14 cellular contexts compared by ENCODE assay signal in genomic region chr5:72079288-72079687, GRCh38. TPM values are rescaled to one million over a fixed set of nuclear protein-coding genes. Genes with fewer than 3 reads are reported as not detected.
DNase-seq lines count a peak whose midpoint lies in the region; ATAC-seq and TF ChIP-seq lines count a peak whose summit lies in the region.
"Had no signal": no experiment of that assay in that cellular context is flagged by ENCODE, and none has a peak within 500 bp of the region (broad histone marks: within the 10 kb centered on the region; RNA-seq: fewer than 3 reads in every experiment).

No MANE protein-coding gene starts in this region.

- H3K4me1 ChIP-seq in right lobe of liver, result no peaks in the 10 kb centered on the region
- H3K4me1 ChIP-seq: psoas muscle had no signal

- intact Hi-C loops in right lobe of liver (cut with DNase I), result no loop called here

- peak; percentile 37 for DNase-seq in D341Med (ENCODE audit: low spot score)
- DNase-seq in M059J (ENCODE audit: low read depth), result peak; percentile 24
- DNase-seq in coronary artery (ENCODE audit: low spot score), result no peak
- DNase-seq in right lobe of liver, result no peak
- no peak for DNase-seq in HCEC 1CT
- no peak for DNase-seq in activated CD4-positive, alpha-beta T cell treated with anti-CD3 and anti-CD28 coated beads for 1 hour
- DNase-seq: activated T-cell treated with anti-CD3 and anti-CD28 coated beads, Interleukin-2, amount 50 U/mL, for 4 hours; anterior cingulate cortex; CD4-positive, alpha-beta T cell; effector memory CD8-positive, alpha-beta T cell; KBM-7 had no signal

- no peak for TF ChIP-seq POLR2A in right lobe of liver (IDR thresholded peaks at IDR 0.05)

- H3K27ac ChIP-seq in coronary artery (no peak overlapping the region), right lobe of liver (no peak overlapping the region)
- H3K27ac ChIP-seq: psoas muscle had no signal

- ATAC-seq in right lobe of liver (peak; percentile 21 to 65 (median 32)), GM21576 (IDR thresholded peaks at IDR 0.05; ENCODE audit: unreplicated experiment) (no peak), GM19328 (IDR thresholded peaks at IDR 0.05; ENCODE audit: unreplicated experiment) (no peak)
- ATAC-seq: activated T-cell treated with anti-CD3 and anti-CD28 coated beads, Interleukin-2, amount 50 U/mL, for 4 hours; effector memory CD8-positive, alpha-beta T cell; psoas muscle had no signal

- H3K27me3 ChIP-seq in right lobe of liver, result no peaks in the 10 kb centered on the region

- 13% methylated on average over 3 of the region's 7 CpGs for WGBS in right lobe of liver (ENCODE audit: insufficient coverage, low coverage, low lambda C conversion rate, missing lambda C conversion rate)

- H3K4me3 ChIP-seq in coronary artery (peak overlapping the region; percentile 22), right lobe of liver (no peak overlapping the region)
- H3K4me3 ChIP-seq: psoas muscle had no signal

- H3K9me3 ChIP-seq in right lobe of liver, result no peaks in the 10 kb centered on the region
- H3K9me3 ChIP-seq: psoas muscle had no signal

- TF ChIP-seq CTCF in coronary artery (IDR thresholded peaks at IDR 0.05) (no peak), right lobe of liver (IDR thresholded peaks at IDR 0.05) (peak in 1 of 4 donors; percentile 5)

- H3K36me3 ChIP-seq in right lobe of liver, result no peaks in the 10 kb centered on the region

RNA-seq across cellular contexts. Expression of gene MAP1B, which starts 28.0 kb away (rescaled TPM):
- 124 and 200 TPM in 2 replicates for total RNA-seq in M059J (2014; rRNA removed; shearing (Covaris generic))
- total RNA-seq in right lobe of liver, result 10 to 100 TPM in 2 of 6 experiments, 1 to 10 TPM in 4; 2.4 to 14.0 (median 5.3) TPM

Comparison
In these comparisons a context has a peak if more than half of its experiments do, and no peak if none do; other contexts are left out.
1. DNase-seq: peak in D341Med (single experiment) and M059J (single experiment); none in coronary artery (single experiment), right lobe of liver (0 of 3), HCEC 1CT (single experiment) and activated CD4-positive, alpha-beta T cell treated with anti-CD3 and anti-CD28 coated beads for 1 hour (single experiment).
2. ATAC-seq: peak in right lobe of liver (4 of 4); none in GM21576 (single experiment) and GM19328 (single experiment).